In the genomic region with DNA sequence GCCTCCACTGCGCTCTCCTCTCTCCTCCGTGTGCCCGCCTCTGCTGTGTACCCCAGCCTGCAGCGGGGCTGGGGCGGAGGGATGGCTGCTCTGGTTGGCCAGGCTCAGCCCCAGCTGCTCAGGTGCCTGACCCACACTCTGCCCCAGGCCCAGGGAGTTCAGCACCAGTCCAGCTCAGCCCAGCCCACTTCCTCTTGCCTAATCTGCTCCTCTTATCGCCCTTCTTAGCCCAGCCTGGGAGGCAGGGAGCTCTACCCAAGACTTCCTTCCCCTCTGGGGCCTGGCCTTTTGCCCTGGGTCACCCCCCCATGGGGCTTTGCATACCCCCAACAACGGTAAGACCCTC, we compare ENCODE assay signal across 10 cellular contexts. TPM values are rescaled to one million over a fixed set of nuclear protein-coding genes. Genes with fewer than 3 reads are reported as not detected.
DNase-seq lines count a peak whose midpoint lies in the region; ATAC-seq and TF ChIP-seq lines count a peak whose summit lies in the region.
"Had no signal": no experiment of that assay in that cellular context is flagged by ENCODE, and none has a peak within 500 bp of the region (broad histone marks: within the 10 kb centered on the region; RNA-seq: fewer than 3 reads in every experiment).

No MANE protein-coding gene starts in this region.

- H3K27me3 ChIP-seq in CD8-positive, alpha-beta memory T cell (ENCODE audit: insufficient read depth, low read length, poor library complexity, severe bottlenecking) = no peaks in the 10 kb centered on the region

- CTCF ChIA-PET in CD8-positive, alpha-beta memory T cell (lab: Charles Lee) = interaction anchor here (1.0 to 12.0 kb wide), 13 partner anchors 11 to 265 kb away, joined by 3 to 258 read pairs (median 11); partner anchors contain the start of genes ANKRD63, CCDC9B and INAFM2
- CTCF ChIA-PET in activated CD4-positive, alpha-beta memory T cell treated with anti-CD3 and anti-CD28 coated beads for 36 hours (lab: Charles Lee) = interaction anchor here (0.8 to 23.9 kb wide), 20 partner anchors 8 to 263 kb away, joined by 3 to 500 read pairs (median 12); partner anchors contain the start of genes ANKRD63, CCDC9B, INAFM2 and IVD

- peak overlapping the region; percentile 92 to 98 (median 94) for H3K27ac Mint-ChIP-seq in CD8-positive, alpha-beta memory T cell
- H3K27ac Mint-ChIP-seq in activated CD4-positive, alpha-beta memory T cell treated with anti-CD3 and anti-CD28 coated beads for 36 hours = peak overlapping the region; percentile 97
- H3K27ac Mint-ChIP-seq in memory B cell (peak overlapping the region; percentile 90), glutamatergic neuron (ENCODE audit: unreplicated experiment) (no peak overlapping the region)

- H3K36me3 Mint-ChIP-seq in CD8-positive, alpha-beta memory T cell = peaks cover 0 to 13% (median 0%) of the 10 kb centered on the region in 3 donors
- H3K36me3 Mint-ChIP-seq in activated CD4-positive, alpha-beta memory T cell treated with anti-CD3 and anti-CD28 coated beads for 36 hours = no peaks in the 10 kb centered on the region
- peaks cover 3% of the 10 kb centered on the region for H3K36me3 Mint-ChIP-seq in memory B cell
- H3K36me3 Mint-ChIP-seq in glutamatergic neuron (ENCODE audit: unreplicated experiment) = no peaks in the 10 kb centered on the region

- peak overlapping the region; percentile 100 for H3K4me3 ChIP-seq in CD8-positive, alpha-beta memory T cell (ENCODE audit: low read length)

- H3K9me3 Mint-ChIP-seq in CD8-positive, alpha-beta memory T cell = no peaks in the 10 kb centered on the region
- no peaks in the 10 kb centered on the region for H3K9me3 Mint-ChIP-seq in activated CD4-positive, alpha-beta memory T cell treated with anti-CD3 and anti-CD28 coated beads for 36 hours
- H3K9me3 Mint-ChIP-seq in memory B cell = no peaks in the 10 kb centered on the region
- H3K9me3 Mint-ChIP-seq in glutamatergic neuron (ENCODE audit: unreplicated experiment) = no peaks in the 10 kb centered on the region

- peaks cover 51% of the 10 kb centered on the region for H3K4me1 ChIP-seq in CD8-positive, alpha-beta memory T cell (ENCODE audit: insufficient read depth, low read length)

- H3K27me3 Mint-ChIP-seq in CD8-positive, alpha-beta memory T cell = no peaks in the 10 kb centered on the region
- no peaks in the 10 kb centered on the region for H3K27me3 Mint-ChIP-seq in activated CD4-positive, alpha-beta memory T cell treated with anti-CD3 and anti-CD28 coated beads for 36 hours
- H3K27me3 Mint-ChIP-seq in memory B cell (no peaks in the 10 kb centered on the region), glutamatergic neuron (ENCODE audit: unreplicated experiment) (peaks cover 8% of the 10 kb centered on the region)

- intact Hi-C loops in activated CD4-positive, alpha-beta memory T cell treated with anti-CD3 and anti-CD28 coated beads for 36 hours (cut with micrococcal nuclease) = loop anchor here (1.0 to 10.0 kb wide), 2 partner anchors 14 to 524 kb away; partner anchors contain the start of genes FSIP1 and INAFM2

- peak overlapping the region; percentile 93 to 98 (median 97) for H3K4me3 Mint-ChIP-seq in CD8-positive, alpha-beta memory T cell
- H3K4me3 Mint-ChIP-seq in activated CD4-positive, alpha-beta memory T cell treated with anti-CD3 and anti-CD28 coated beads for 36 hours = peak overlapping the region; percentile 96
- H3K4me3 Mint-ChIP-seq in memory B cell = peak overlapping the region; percentile 94
- H3K4me3 Mint-ChIP-seq in glutamatergic neuron (ENCODE audit: unreplicated experiment) = no peak overlapping the region

- H3K4me1 Mint-ChIP-seq in CD8-positive, alpha-beta memory T cell = peaks cover 53 to 65% (median 59%) of the 10 kb centered on the region in 3 donors
- H3K4me1 Mint-ChIP-seq in activated CD4-positive, alpha-beta memory T cell treated with anti-CD3 and anti-CD28 coated beads for 36 hours (ENCODE audit: low read depth) = peaks cover 35% of the 10 kb centered on the region
- peaks cover 30% of the 10 kb centered on the region for H3K4me1 Mint-ChIP-seq in memory B cell
- H3K4me1 Mint-ChIP-seq in glutamatergic neuron (ENCODE audit: low read depth, unreplicated experiment) = no peaks in the 10 kb centered on the region

- no peaks in the 10 kb centered on the region for H3K9me3 ChIP-seq in CD8-positive, alpha-beta memory T cell (ENCODE audit: low read length)

- no peaks in the 10 kb centered on the region for H3K36me3 ChIP-seq in CD8-positive, alpha-beta memory T cell (ENCODE audit: insufficient read depth, low read length)

- TF ChIP-seq CTCF in glutamatergic neuron (IDR thresholded peaks at IDR 0.05; ENCODE audit: partially characterized antibody, unreplicated experiment) = no peak

- POLR2A ChIA-PET in CD8-positive, alpha-beta memory T cell (lab: Charles Lee) = interaction anchor here (0.6 to 3.5 kb wide), 3 partner anchors 14 to 1105 kb away, joined by 5 to 20 read pairs (median 11); partner anchors contain the start of gene INAFM2
- POLR2A ChIA-PET in activated CD4-positive, alpha-beta memory T cell treated with anti-CD3 and anti-CD28 coated beads for 36 hours (lab: Charles Lee) = interaction anchor here (1.0 to 2.6 kb wide), 5 partner anchors 11 to 113 kb away, joined by 3 to 13 read pairs (median 4); partner anchors contain the start of genes INAFM2 and IVD

- ATAC-seq in HG02759 (IDR thresholded peaks at IDR 0.05; ENCODE audit: unreplicated experiment) (peak; percentile 33), memory B cell (ENCODE audit: low read depth) (peak; percentile 5), GM21737 (IDR thresholded peaks at IDR 0.05; ENCODE audit: unreplicated experiment) (no peak), HG03457 (IDR thresholded peaks at IDR 0.05; ENCODE audit: unreplicated experiment) (no peak)

- no peak for DNase-seq in CD8-positive, alpha-beta memory T cell
- DNase-seq in activated CD4-positive, alpha-beta memory T cell treated with anti-CD3 and anti-CD28 coated beads for 36 hours = peak; percentile 39
- DNase-seq in memory B cell (ENCODE audit: low spot score in 2 of 2) (no peak), DMS114 treated with DMSO at 0.1 percent for 48 hours (lab: John Stamatoyannopoulos, UW; ENCODE audit: unreplicated experiment) (no peak), glutamatergic neuron (no peak)

- peak overlapping the region; percentile 85 for H3K27ac ChIP-seq in CD8-positive, alpha-beta memory T cell (ENCODE audit: low read depth, low read length)

RNA-seq across cellular contexts. Expression of gene PLCB2, which starts 1.1 kb away (rescaled TPM):
- total RNA-seq in CD8-positive, alpha-beta memory T cell = 10 to 100 TPM; 57.3 to 57.7 TPM
- 34.8 TPM for polyA plus RNA-seq in CD8-positive, alpha-beta memory T cell
- total RNA-seq in activated CD4-positive, alpha-beta memory T cell treated with anti-CD3 and anti-CD28 coated beads for 36 hours = 10 to 100 TPM; 65.3 to 70.7 TPM
- total RNA-seq in glutamatergic neuron (ENCODE audit: unreplicated experiment) = 2.6 TPM
- total RNA-seq: M059J had no signal

RNA-seq across cellular contexts. Expression of gene INAFM2, which starts 14.7 kb away (rescaled TPM):
- total RNA-seq in CD8-positive, alpha-beta memory T cell = 10 to 100 TPM; 13.5 to 15.3 TPM
- 2.7 TPM for polyA plus RNA-seq in CD8-positive, alpha-beta memory T cell
- total RNA-seq in activated CD4-positive, alpha-beta memory T cell treated with anti-CD3 and anti-CD28 coated beads for 36 hours = 1 to 10 TPM; 6.7 to 7.4 TPM
- 15.9 TPM for total RNA-seq in glutamatergic neuron (ENCODE audit: unreplicated experiment)

RNA-seq across cellular contexts. Expression of gene ANKRD63, which starts 26.0 kb away (rescaled TPM):
- not detected for total RNA-seq in CD8-positive, alpha-beta memory T cell
- not detected for polyA plus RNA-seq in CD8-positive, alpha-beta memory T cell
- total RNA-seq in activated CD4-positive, alpha-beta memory T cell treated with anti-CD3 and anti-CD28 coated beads for 36 hours = not detected
- total RNA-seq in glutamatergic neuron (ENCODE audit: unreplicated experiment) = not detected
- total RNA-seq: M059J had no signal

RNA-seq across cellular contexts. Expression of gene CCDC9B, which starts 31.9 kb away (rescaled TPM):
- under 1 TPM; 0.39 to 0.47 TPM for total RNA-seq in CD8-positive, alpha-beta memory T cell
- 0.08 TPM for polyA plus RNA-seq in CD8-positive, alpha-beta memory T cell
- total RNA-seq in activated CD4-positive, alpha-beta memory T cell treated with anti-CD3 and anti-CD28 coated beads for 36 hours = 1 to 10 TPM in 1 of 2 experiments, under 1 TPM in 1; 0.53 to 1.6 TPM
- total RNA-seq in glutamatergic neuron (ENCODE audit: unreplicated experiment) = 0.49 TPM
- polyA plus RNA-seq: neural cell had no signal

RNA-seq across cellular contexts. Expression of gene PHGR1, which starts 42.0 kb away (rescaled TPM):
- total RNA-seq in CD8-positive, alpha-beta memory T cell = not detected
- polyA plus RNA-seq in CD8-positive, alpha-beta memory T cell = not detected
- total RNA-seq in activated CD4-positive, alpha-beta memory T cell treated with anti-CD3 and anti-CD28 coated beads for 36 hours = not detected
- total RNA-seq in glutamatergic neuron (ENCODE audit: unreplicated experiment) = not detected
- total RNA-seq: M059J had no signal
- polyA plus RNA-seq: neural cell had no signal

Comparison
In these comparisons a context has a peak if more than half of its experiments do, and no peak if none do; other contexts are left out.
1. ATAC-seq: peak in HG02759 (single experiment) and memory B cell (single experiment); none in GM21737 (single experiment) and HG03457 (single experiment).
2. RNA of gene PLCB2, which starts 1.1 kb away (total RNA-seq): 65.3 to 70.7 TPM in activated CD4-positive, alpha-beta memory T cell treated with anti-CD3 and anti-CD28 coated beads for 36 hours and 57.3 to 57.7 TPM in CD8-positive, alpha-beta memory T cell; 2.6 TPM in glutamatergic neuron (single experiment); every median in the first group is over 10 times any median in the second.